ENCODE assay signal across 8 cellular contexts in genomic region chr1:21292991-21293536, GRCh38. TPM values are rescaled to one million over a fixed set of nuclear protein-coding genes. Genes with fewer than 3 reads are reported as not detected.
DNase-seq lines count a peak whose midpoint lies in the region; ATAC-seq and TF ChIP-seq lines count a peak whose summit lies in the region.

No MANE protein-coding gene starts in this region.

- peak; percentile 29 for ATAC-seq in HG02571 (IDR thresholded peaks at IDR 0.05; ENCODE audit: unreplicated experiment)
- peak; percentile 46 for ATAC-seq in esophagus mucosa

- H3K4me3 ChIP-seq in GM12865 (ENCODE audit: low read depth, low read length), result peak overlapping the region; percentile 51

- TF ChIP-seq CTCF in GM12865 (IDR thresholded peaks at IDR 0.05; ENCODE audit: insufficient read depth, low read depth, low read length, missing control alignments), result no peak

- DNase-seq in GM12865 (ENCODE audit: low read depth) (peak; percentile 90), T-helper 2 cell (peak in 4 of 5 experiments; percentile 27 to 77 (median 51)), cerebellum (ENCODE audit: low spot score) (no peak), NCI-H1105 treated with DMSO at 0.1 percent for 48 hours (lab: John Stamatoyannopoulos, UW) (no peak), DMS153 treated with DMSO at 0.1 percent for 48 hours (lab: John Stamatoyannopoulos, UW; ENCODE audit: unreplicated experiment) (no peak)
- DNase-seq in stimulated activated CD4-positive, alpha-beta T cell treated with anti-CD3 and anti-CD28 coated beads, TNF-alpha, amount 100 ng/mL, for 24 hours (ENCODE audit: low read depth in 3 of 3), result peak; percentile 39 to 59 (median 40)

RNA-seq across cellular contexts. Expression of gene ECE1, which starts 2.8 kb away (rescaled TPM):
- total RNA-seq in esophagus mucosa (18.2 TPM), cerebellum (12.6 TPM)

Comparison
In these comparisons a context has a peak if more than half of its experiments do, and no peak if none do; other contexts are left out.
1. DNase-seq: peak in GM12865 (single experiment), T-helper 2 cell (4 of 5) and stimulated activated CD4-positive, alpha-beta T cell treated with anti-CD3 and anti-CD28 coated beads, TNF-alpha, amount 100 ng/mL, for 24 hours (3 of 3); none in cerebellum (single experiment), NCI-H1105 treated with DMSO at 0.1 percent for 48 hours (single experiment) and DMS153 treated with DMSO at 0.1 percent for 48 hours (single experiment).